Comparison of ENCODE assay signal across 8 cellular contexts in the genomic region with DNA sequence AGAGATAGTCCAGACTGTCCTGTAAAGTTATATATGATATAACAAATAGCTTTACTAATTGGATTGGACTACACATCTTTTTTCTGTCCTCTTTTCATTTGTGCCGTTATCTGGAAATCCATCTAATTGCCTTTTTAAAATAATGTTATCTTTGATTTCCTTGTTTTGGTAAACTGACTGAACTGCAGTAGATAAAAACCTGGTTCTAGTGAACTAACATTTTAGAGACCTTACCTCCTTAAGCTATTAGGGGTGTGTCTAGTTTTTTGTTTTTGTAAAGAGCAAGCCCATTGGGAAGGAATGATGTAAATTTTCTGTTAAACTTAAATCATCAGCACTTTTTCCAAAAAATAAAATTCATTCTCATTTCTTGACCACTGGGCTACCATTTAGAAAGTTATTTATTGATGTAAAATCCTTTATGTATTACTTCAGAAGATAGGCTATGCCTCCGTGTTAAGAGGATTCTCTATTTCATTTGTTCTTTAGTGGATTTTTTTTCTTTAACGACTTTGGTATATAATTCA. TPM values are rescaled to one million over a fixed set of nuclear protein-coding genes. Genes with fewer than 3 reads are reported as not detected.
DNase-seq lines count a peak whose midpoint lies in the region; ATAC-seq and TF ChIP-seq lines count a peak whose summit lies in the region.

No MANE protein-coding gene starts in this region.

- H3K4me1 ChIP-seq in left lung (peaks cover 25 to 75% of the 10 kb centered on the region in 2 donors), thyroid gland (peaks cover 49 to 54% of the 10 kb centered on the region in 2 donors)

- no peaks in the 10 kb centered on the region for H3K27me3 Mint-ChIP-seq in activated CD4-positive, alpha-beta T cell treated with anti-CD3 and anti-CD28 coated beads, Interleukin-2, amount 10 ng/mL, durations not matched to agents 7 days and 5 days
- H3K27me3 Mint-ChIP-seq in activated T-helper 2 cell treated with anti-CD3 and anti-CD28 coated beads, Interferon-gamma antibody, Interleukin-2, Interleukin-4, amounts not matched to agents 10 μg/mL and 5 μg/mL and 100 μg/mL, durations not matched to agents 14 hours and 24 hours and 36 hours (ENCODE audit: low read depth) = no peaks in the 10 kb centered on the region

- peak overlapping the region; percentile 100 for H3K4me3 Mint-ChIP-seq in activated CD4-positive, alpha-beta T cell treated with anti-CD3 and anti-CD28 coated beads, Interleukin-2, amount 10 ng/mL, durations not matched to agents 7 days and 5 days
- peak overlapping the region; percentile 99 for H3K4me3 Mint-ChIP-seq in activated T-helper 2 cell treated with anti-CD3 and anti-CD28 coated beads, Interferon-gamma antibody, Interleukin-2, Interleukin-4, amounts not matched to agents 10 μg/mL and 5 μg/mL and 100 μg/mL, durations not matched to agents 14 hours and 24 hours and 36 hours (ENCODE audit: low read depth)

- H3K9me3 ChIP-seq in left lung (no peaks in the 10 kb centered on the region), thyroid gland (no peaks in the 10 kb centered on the region)

- H3K4me3 ChIP-seq in left lung = peak overlapping the region; percentile 78 to 82
- peak overlapping the region in 2 of 3 donors; percentile 76 to 89 for H3K4me3 ChIP-seq in thyroid gland (replicated peaks in 1 of 3)

- no peak for ATAC-seq in left lung
- ATAC-seq in HG02970 (IDR thresholded peaks at IDR 0.05; ENCODE audit: low FRiP score, unreplicated experiment) = no peak

- CTCF ChIA-PET in activated CD4-positive, alpha-beta T cell treated with anti-CD3 and anti-CD28 coated beads, Interleukin-2, amount 10 ng/mL, durations not matched to agents 7 days and 5 days (lab: Charles Lee) = interaction anchor here (1.0 to 1.8 kb wide), 6 partner anchors 11 to 478 kb away, joined by 3 to 4 read pairs (median 3); a partner anchor contains a TSS

- DNase-seq in activated CD4-positive, alpha-beta T cell treated with anti-CD3 and anti-CD28 coated beads, Interleukin-2, amount 10 ng/mL, durations not matched to agents 7 days and 5 days = no peak
- DNase-seq in activated CD4-positive, alpha-beta T cell treated with anti-CD3 and anti-CD28 coated beads, Interleukin-2, amount 50 U/mL, for 48 hours = no peak
- DNase-seq in activated T-helper 2 cell treated with anti-CD3 and anti-CD28 coated beads, Interferon-gamma antibody, Interleukin-2, Interleukin-4, amounts not matched to agents 10 μg/mL and 5 μg/mL and 100 μg/mL, durations not matched to agents 14 hours and 24 hours and 36 hours (ENCODE audit: low spot score) = no peak
- DNase-seq in left lung (no peak), thyroid gland (no peak), GOT3 (lab: John Stamatoyannopoulos, UW) (no peak)
- no peak for DNase-seq in activated CD4-positive, CD25-positive, alpha-beta regulatory T cell treated with anti-CD3 and anti-CD28 coated beads, Interleukin-2, amount 50 U/mL, for 72 hours

- no peaks in the 10 kb centered on the region for H3K9me3 Mint-ChIP-seq in activated CD4-positive, alpha-beta T cell treated with anti-CD3 and anti-CD28 coated beads, Interleukin-2, amount 10 ng/mL, durations not matched to agents 7 days and 5 days
- H3K9me3 Mint-ChIP-seq in activated T-helper 2 cell treated with anti-CD3 and anti-CD28 coated beads, Interferon-gamma antibody, Interleukin-2, Interleukin-4, amounts not matched to agents 10 μg/mL and 5 μg/mL and 100 μg/mL, durations not matched to agents 14 hours and 24 hours and 36 hours = no peaks in the 10 kb centered on the region

- H3K36me3 Mint-ChIP-seq in activated CD4-positive, alpha-beta T cell treated with anti-CD3 and anti-CD28 coated beads, Interleukin-2, amount 10 ng/mL, durations not matched to agents 7 days and 5 days (ENCODE audit: low read depth) = peaks cover 51% of the 10 kb centered on the region
- peaks cover 65% of the 10 kb centered on the region for H3K36me3 Mint-ChIP-seq in activated T-helper 2 cell treated with anti-CD3 and anti-CD28 coated beads, Interferon-gamma antibody, Interleukin-2, Interleukin-4, amounts not matched to agents 10 μg/mL and 5 μg/mL and 100 μg/mL, durations not matched to agents 14 hours and 24 hours and 36 hours (ENCODE audit: low read depth)

- TF ChIP-seq CTCF in left lung (IDR thresholded peaks at IDR 0.05) (no peak), thyroid gland (IDR thresholded peaks at IDR 0.05) (no peak)

- peaks cover 1 to 8% of the 10 kb centered on the region in 2 donors for H3K36me3 ChIP-seq in left lung
- H3K36me3 ChIP-seq in thyroid gland = peaks cover 4 to 7% of the 10 kb centered on the region in 2 donors

- H3K27ac ChIP-seq in left lung (peak overlapping the region; percentile 97 to 99), thyroid gland (peak overlapping the region in 2 of 3 donors; percentile 99)

- intact Hi-C loops in activated T-helper 2 cell treated with anti-CD3 and anti-CD28 coated beads, Interferon-gamma antibody, Interleukin-2, Interleukin-4, amounts not matched to agents 10 μg/mL and 5 μg/mL and 100 μg/mL, durations not matched to agents 14 hours and 24 hours and 36 hours (cut with micrococcal nuclease) = loop anchor here (2.0 to 5.0 kb wide), 6 partner anchors 13 to 1898 kb away; a partner anchor contains a TSS
- intact Hi-C loops in left lung (cut with DNase I) (no loop called here), thyroid gland (cut with DNase I) (no loop called here)

- peaks cover 57% of the 10 kb centered on the region for H3K4me1 Mint-ChIP-seq in activated CD4-positive, alpha-beta T cell treated with anti-CD3 and anti-CD28 coated beads, Interleukin-2, amount 10 ng/mL, durations not matched to agents 7 days and 5 days
- H3K4me1 Mint-ChIP-seq in activated T-helper 2 cell treated with anti-CD3 and anti-CD28 coated beads, Interferon-gamma antibody, Interleukin-2, Interleukin-4, amounts not matched to agents 10 μg/mL and 5 μg/mL and 100 μg/mL, durations not matched to agents 14 hours and 24 hours and 36 hours (ENCODE audit: low read depth) = peaks cover 54% of the 10 kb centered on the region

- no peaks in the 10 kb centered on the region for H3K27me3 ChIP-seq in left lung
- H3K27me3 ChIP-seq in thyroid gland = no peaks in the 10 kb centered on the region

- TF ChIP-seq POLR2A in thyroid gland (IDR thresholded peaks at IDR 0.05) = no peak

- POLR2A ChIA-PET in activated CD4-positive, alpha-beta T cell treated with anti-CD3 and anti-CD28 coated beads, Interleukin-2, amount 10 ng/mL, durations not matched to agents 7 days and 5 days (lab: Charles Lee) = no interaction called here

- 4 to 11% methylated on average over 3 of the region's 3 CpGs for WGBS in thyroid gland, 2 donors

- peak overlapping the region; percentile 100 for H3K27ac Mint-ChIP-seq in activated CD4-positive, alpha-beta T cell treated with anti-CD3 and anti-CD28 coated beads, Interleukin-2, amount 10 ng/mL, durations not matched to agents 7 days and 5 days
- peak overlapping the region; percentile 75 for H3K27ac Mint-ChIP-seq in activated T-helper 2 cell treated with anti-CD3 and anti-CD28 coated beads, Interferon-gamma antibody, Interleukin-2, Interleukin-4, amounts not matched to agents 10 μg/mL and 5 μg/mL and 100 μg/mL, durations not matched to agents 14 hours and 24 hours and 36 hours

RNA-seq across cellular contexts. Expression of a gene that starts 1.2 kb away (rescaled TPM):
- 1 to 10 TPM; 1.6 to 2.0 TPM for total RNA-seq in activated CD4-positive, alpha-beta T cell treated with anti-CD3 and anti-CD28 coated beads, Interleukin-2, amount 10 ng/mL, durations not matched to agents 7 days and 5 days
- 1.3 TPM in 2 replicates for total RNA-seq in activated T-helper 2 cell treated with anti-CD3 and anti-CD28 coated beads, Interferon-gamma antibody, Interleukin-2, Interleukin-4, amounts not matched to agents 10 μg/mL and 5 μg/mL and 100 μg/mL, durations not matched to agents 14 hours and 24 hours and 36 hours
- total RNA-seq in left lung (1 to 10 TPM; 2.1 to 4.1 TPM), thyroid gland (10 to 100 TPM in 1 of 4 donors, 1 to 10 TPM in 3; 5.0 to 12.3 (median 6.4) TPM)

RNA-seq across cellular contexts. Expression of a gene that starts 2.1 kb away (rescaled TPM):
- total RNA-seq in activated CD4-positive, alpha-beta T cell treated with anti-CD3 and anti-CD28 coated beads, Interleukin-2, amount 10 ng/mL, durations not matched to agents 7 days and 5 days = 100 to 1,000 TPM in 1 of 2 experiments, 10 to 100 TPM in 1; 99.6 to 117 TPM
- total RNA-seq in activated T-helper 2 cell treated with anti-CD3 and anti-CD28 coated beads, Interferon-gamma antibody, Interleukin-2, Interleukin-4, amounts not matched to agents 10 μg/mL and 5 μg/mL and 100 μg/mL, durations not matched to agents 14 hours and 24 hours and 36 hours = 172 and 183 TPM in 2 replicates
- total RNA-seq in left lung (100 to 1,000 TPM in 1 of 2 donors, 10 to 100 TPM in 1; 91.4 to 101 TPM), thyroid gland (10 to 100 TPM; 47.8 to 75.8 (median 56.8) TPM)
